Comparison of ENCODE assay signal across 19 cellular contexts in genomic region chr5:154696891-154697290, GRCh38. TPM values are rescaled to one million over a fixed set of nuclear protein-coding genes. Genes with fewer than 3 reads are reported as not detected.
DNase-seq lines count a peak whose midpoint lies in the region; ATAC-seq and TF ChIP-seq lines count a peak whose summit lies in the region.
"Had no signal": no experiment of that assay in that cellular context is flagged by ENCODE, and none has a peak within 500 bp of the region (broad histone marks: within the 10 kb centered on the region; RNA-seq: fewer than 3 reads in every experiment).

No MANE protein-coding gene starts in this region.

- H3K4me3 Mint-ChIP-seq in WTC11 = peak overlapping the region; percentile 15; the same call in 1 of the 2 replicates
- no peak overlapping the region for H3K4me3 Mint-ChIP-seq in activated T-cell treated with anti-CD3 and anti-CD28 coated beads, Interleukin-2, amount 50 U/mL, for 72 hours
- H3K4me3 Mint-ChIP-seq: CD8-positive, alpha-beta memory T cell had no signal

- CTCF ChIA-PET in WTC11 (lab: Charles Lee) = interaction anchor here (0.6 to 1.2 kb wide), 3 partner anchors 9 to 99 kb away, joined by 3 to 4 read pairs (median 3); no protein-coding TSS in a partner anchor

- no peak for DNase-seq in cardiac muscle cell (ENCODE audit: low read depth in 1 of 2, low spot score in 1 of 2)
- DNase-seq in heart left ventricle = no peak
- no peak for DNase-seq in WTC11 (ENCODE audit: low spot score)
- DNase-seq in iPS DF 6.9 (ENCODE audit: low read depth, low spot score) = no peak
- no peak for DNase-seq in midbrain (lab: John Stamatoyannopoulos, UW)
- no peak for DNase-seq in activated T-cell treated with anti-CD3 and anti-CD28 coated beads, Interleukin-2, amount 50 U/mL, for 72 hours
- DNase-seq: 8988T; CD8-positive, alpha-beta memory T cell; Kasumi-1; NCI-H1694; NCI-H2081; NCI-H2171; NCI-H345; NCI-H524 treated with DMSO at 0.1 percent for 48 hours; NCI-H82; Peyer's patch had no signal

- H3K4me1 Mint-ChIP-seq in WTC11 = peaks cover 73% of the 10 kb centered on the region
- peaks cover 5% of the 10 kb centered on the region for H3K4me1 Mint-ChIP-seq in activated T-cell treated with anti-CD3 and anti-CD28 coated beads, Interleukin-2, amount 50 U/mL, for 72 hours (ENCODE audit: low read depth)
- H3K4me1 Mint-ChIP-seq: CD8-positive, alpha-beta memory T cell had no signal

- WGBS in heart left ventricle, 4 donors = 19 to 45% (median 35%) methylated on average over 3 of the region's 3 CpGs
- no CpG with 5 or more reads among the region's 3 CpGs for WGBS in iPS DF 6.9 (ENCODE audit: insufficient coverage, insufficient read length)

- POLR2A ChIA-PET in WTC11 (lab: Charles Lee) = interaction anchor here (0.8 kb wide), 1 partner anchor 17 kb away, joined by 5 read pairs; no protein-coding TSS in a partner anchor

- intact Hi-C loops in heart left ventricle (cut with DNase I) = no loop called here

- ATAC-seq in heart left ventricle (no peak), WTC11 (no peak), GM21619 (IDR thresholded peaks at IDR 0.05; ENCODE audit: unreplicated experiment) (no peak)
- ATAC-seq in activated T-cell treated with anti-CD3 and anti-CD28 coated beads, Interleukin-2, amount 50 U/mL, for 72 hours (replicated peaks in 1 of 2) = no peak
- ATAC-seq: HCT116 had no signal

- no peak for TF ChIP-seq POLR2A in heart left ventricle (IDR thresholded peaks at IDR 0.05)

- H3K4me3 ChIP-seq in cardiac muscle cell = no peak overlapping the region
- H3K4me3 ChIP-seq in heart left ventricle = no peak overlapping the region
- no peak overlapping the region for H3K4me3 ChIP-seq in iPS DF 6.9 (ENCODE audit: low read length)
- H3K4me3 ChIP-seq: Peyer's patch had no signal

- no peaks in the 10 kb centered on the region for H3K9me3 ChIP-seq in cardiac muscle cell (ENCODE audit: low read depth)
- peaks cover 0 to 8% (median 0%) of the 10 kb centered on the region in 12 donors for H3K9me3 ChIP-seq in heart left ventricle
- H3K9me3 ChIP-seq in iPS DF 6.9 (ENCODE audit: control insufficient read depth, insufficient read depth, low read length) = no peaks in the 10 kb centered on the region
- H3K9me3 ChIP-seq: Peyer's patch had no signal

- TF ChIP-seq CTCF in cardiac muscle cell (IDR thresholded peaks at IDR 0.05; ENCODE audit: low read depth, low read length) = no peak
- TF ChIP-seq CTCF in heart left ventricle (IDR thresholded peaks at IDR 0.05) = no peak
- TF ChIP-seq CTCF in WTC11 (IDR thresholded peaks at IDR 0.05) = no peak

- H3K9me3 Mint-ChIP-seq in WTC11 = peaks cover 7% of the 10 kb centered on the region
- H3K9me3 Mint-ChIP-seq in activated T-cell treated with anti-CD3 and anti-CD28 coated beads, Interleukin-2, amount 50 U/mL, for 72 hours = no peaks in the 10 kb centered on the region
- H3K9me3 Mint-ChIP-seq: CD8-positive, alpha-beta memory T cell had no signal

- H3K36me3 ChIP-seq in cardiac muscle cell (no peaks in the 10 kb centered on the region), heart left ventricle (no peaks in the 10 kb centered on the region), iPS DF 6.9 (ENCODE audit: control insufficient read depth, insufficient read depth, low read length) (no peaks in the 10 kb centered on the region)
- H3K36me3 ChIP-seq: Peyer's patch had no signal

- H3K27me3 Mint-ChIP-seq in WTC11 (ENCODE audit: low read depth) = no peaks in the 10 kb centered on the region
- H3K27me3 Mint-ChIP-seq in activated T-cell treated with anti-CD3 and anti-CD28 coated beads, Interleukin-2, amount 50 U/mL, for 72 hours (ENCODE audit: low read depth) = peaks cover 8% of the 10 kb centered on the region

- peak overlapping the region; percentile 90 for H3K27ac Mint-ChIP-seq in WTC11
- no peak overlapping the region for H3K27ac Mint-ChIP-seq in activated T-cell treated with anti-CD3 and anti-CD28 coated beads, Interleukin-2, amount 50 U/mL, for 72 hours
- H3K27ac Mint-ChIP-seq: CD8-positive, alpha-beta memory T cell had no signal

- H3K36me3 Mint-ChIP-seq in WTC11 = peaks cover 12% of the 10 kb centered on the region
- H3K36me3 Mint-ChIP-seq in activated T-cell treated with anti-CD3 and anti-CD28 coated beads, Interleukin-2, amount 50 U/mL, for 72 hours (ENCODE audit: insufficient read depth in 2 of 2) = peaks cover 0 to 2% of the 10 kb centered on the region in 2 donors
- H3K36me3 Mint-ChIP-seq: CD8-positive, alpha-beta memory T cell had no signal

- no peaks in the 10 kb centered on the region for H3K27me3 ChIP-seq in cardiac muscle cell
- H3K27me3 ChIP-seq in heart left ventricle = no peaks in the 10 kb centered on the region
- no peaks in the 10 kb centered on the region for H3K27me3 ChIP-seq in iPS DF 6.9 (ENCODE audit: control insufficient read depth, insufficient read depth, low read length)
- H3K27me3 ChIP-seq: Peyer's patch had no signal

- H3K27ac ChIP-seq in cardiac muscle cell (peak overlapping the region; percentile 73), heart left ventricle (no peak overlapping the region), iPS DF 6.9 (ENCODE audit: low read length) (peak overlapping the region; percentile 52)
- H3K27ac ChIP-seq: C4-2B, Peyer's patch had no signal

- H3K4me1 ChIP-seq in cardiac muscle cell (ENCODE audit: low read depth) (peaks cover 33% of the 10 kb centered on the region), heart left ventricle (peaks cover 0 to 27% (median 5%) of the 10 kb centered on the region in 12 donors), iPS DF 6.9 (ENCODE audit: control insufficient read depth, insufficient read depth, low read length) (no peaks in the 10 kb centered on the region; the same call in 1 of the 2 replicates)
- H3K4me1 ChIP-seq: Peyer's patch had no signal

TF ChIP-seq in WTC11, 78 proteins besides CTCF, POLR2A, EP300 and RAD21:
- TF ChIP-seq AFF4 (CRISPR knock-in tag; IDR thresholded peaks at IDR 0.05; ENCODE audit: borderline replicate concordance) (0 out of 2 replicates have a peak, but pooled peaks have one; percentile 37), FOXK1 (CRISPR knock-in tag; IDR thresholded peaks at IDR 0.05) (peak; percentile 46; the same call in 1 of the 2 replicates), SP1 (CRISPR knock-in tag; conservative IDR thresholded peaks at IDR 0.05) (0 out of 2 replicates have a peak, but pooled peaks have one; percentile 21), E2F5 (CRISPR knock-in tag; IDR thresholded peaks at IDR 0.05) (no peak)

RNA-seq across cellular contexts. Expression of gene LARP1, which starts 58.3 kb away (rescaled TPM):
- total RNA-seq in cardiac muscle cell (70.6 and 97.8 TPM in 2 replicates), heart left ventricle (100 to 1,000 TPM in 8 of 9 donors, 10 to 100 TPM in 1; 91.6 to 189 (median 181) TPM), WTC11 (2021) (360 to 406 TPM (median 378 TPM) in 3 replicates)
- polyA plus RNA-seq in cardiac muscle cell (40.7 and 57.6 TPM in 2 replicates), heart left ventricle (10 to 100 TPM; 36.5 to 89.9 TPM)
- total RNA-seq in activated T-cell treated with anti-CD3 and anti-CD28 coated beads, Interleukin-2, amount 50 U/mL, for 72 hours = 100 to 1,000 TPM; 248 to 266 TPM

Comparison
In these comparisons a context has a peak if more than half of its experiments do, and no peak if none do; other contexts are left out.
1. H3K27ac ChIP-seq: peak in cardiac muscle cell (single experiment) and iPS DF 6.9 (single experiment); none in heart left ventricle (0 of 12).